8 cellular contexts compared by ENCODE assay signal in genomic region chr16:90020260-90020837, GRCh38. TPM values are rescaled to one million over a fixed set of nuclear protein-coding genes. Genes with fewer than 3 reads are reported as not detected.
A peak's percentile ranks its signal among the peaks of the same experiment; 100 is the strongest.
DNase-seq lines count a peak whose midpoint lies in the region; ATAC-seq, FAIRE-seq and TF ChIP-seq lines count a peak whose summit lies in the region.

No MANE protein-coding gene starts in this region.

- H3K4me3 ChIP-seq in CD8-positive, alpha-beta memory T cell (ENCODE audit: low read length), result no peak overlapping the region
- H3K4me3 ChIP-seq in LNCaP clone FGC (ENCODE audit: low read depth, low read length), result peak overlapping the region; percentile 74

- no peaks in the 10 kb centered on the region for H3K36me3 ChIP-seq in CD8-positive, alpha-beta memory T cell (ENCODE audit: insufficient read depth, low read length)

- no peak for FAIRE-seq in H54 (lab: Jason Lieb, UNC)

- peak overlapping the region in 1 of 8 donors; percentile 54 for H3K27ac Mint-ChIP-seq in CD8-positive, alpha-beta memory T cell
- peak overlapping the region in 8 of 10 donors; percentile 7 to 86 (median 62) for H3K27ac Mint-ChIP-seq in naive thymus-derived CD8-positive, alpha-beta T cell

- no peaks in the 10 kb centered on the region for H3K9me3 ChIP-seq in CD8-positive, alpha-beta memory T cell (ENCODE audit: low read length)

- H3K4me1 ChIP-seq in CD8-positive, alpha-beta memory T cell (ENCODE audit: insufficient read depth, low read length), result peaks cover 15% of the 10 kb centered on the region

- H3K4me1 Mint-ChIP-seq in CD8-positive, alpha-beta memory T cell, result peaks cover 15 to 27% (median 18%) of the 10 kb centered on the region in 3 donors
- peaks cover 6 to 27% (median 24%) of the 10 kb centered on the region in 4 donors for H3K4me1 Mint-ChIP-seq in naive thymus-derived CD8-positive, alpha-beta T cell

- CTCF ChIA-PET in CD8-positive, alpha-beta memory T cell (lab: Charles Lee), result interaction anchor here (0.6 to 2.0 kb wide), 4 partner anchors 11 to 779 kb away, joined by 3 to 5 read pairs (median 3); no protein-coding TSS in a partner anchor

- DNase-seq in CD8-positive, alpha-beta memory T cell, result no peak
- no peak for DNase-seq in LNCaP clone FGC (ENCODE audit: low read depth)
- DNase-seq in cerebellar cortex (ENCODE audit: low spot score), result peak; percentile 50
- no peak for DNase-seq in naive thymus-derived CD8-positive, alpha-beta T cell
- no peak for DNase-seq in iPS-NIHi11 (ENCODE audit: low spot score)
- DNase-seq in NCI-H2107 treated with DMSO at 0.1 percent for 48 hours (lab: John Stamatoyannopoulos, UW; ENCODE audit: unreplicated experiment), result no peak
- DNase-seq in H54 (ENCODE audit: insufficient read length, low spot score), result no peak

- peaks cover 7% of the 10 kb centered on the region in 2 donors for H3K27me3 Mint-ChIP-seq in CD8-positive, alpha-beta memory T cell
- H3K27me3 Mint-ChIP-seq in naive thymus-derived CD8-positive, alpha-beta T cell, result peaks cover 0 to 6% (median 0%) of the 10 kb centered on the region in 5 donors

- peak overlapping the region; percentile 68 to 86 (median 78) for H3K4me3 Mint-ChIP-seq in CD8-positive, alpha-beta memory T cell
- H3K4me3 Mint-ChIP-seq in naive thymus-derived CD8-positive, alpha-beta T cell, result peak overlapping the region; percentile 68 to 86 (median 82)

- TF ChIP-seq CTCF in LNCaP clone FGC (IDR thresholded peaks at IDR 0.05; ENCODE audit: control insufficient read depth, extremely low read depth, insufficient read depth), result no peak

- no peak for TF ChIP-seq POLR2A in H54 (IDR thresholded peaks at IDR 0.05; ENCODE audit: low read depth, low read length)

- H3K27me3 ChIP-seq in CD8-positive, alpha-beta memory T cell (ENCODE audit: insufficient read depth, low read length, poor library complexity, severe bottlenecking), result peaks cover 3% of the 10 kb centered on the region

- POLR2A ChIA-PET in CD8-positive, alpha-beta memory T cell (lab: Charles Lee), result interaction anchor here (0.7 kb wide), 1 partner anchor 181 kb away, joined by 5 read pairs; no protein-coding TSS in a partner anchor
- POLR2A ChIA-PET in naive thymus-derived CD8-positive, alpha-beta T cell (lab: Charles Lee), result interaction anchor here (1.1 kb wide), 1 partner anchor 12 kb away, joined by 3 read pairs; no protein-coding TSS in a partner anchor

- ATAC-seq in naive thymus-derived CD8-positive, alpha-beta T cell, result no peak
- ATAC-seq in GM21723 (IDR thresholded peaks at IDR 0.05; ENCODE audit: unreplicated experiment), result no peak

- no peak overlapping the region for H3K27ac ChIP-seq in CD8-positive, alpha-beta memory T cell (ENCODE audit: low read depth, low read length)

- H3K9me3 Mint-ChIP-seq in CD8-positive, alpha-beta memory T cell, result no peaks in the 10 kb centered on the region
- H3K9me3 Mint-ChIP-seq in naive thymus-derived CD8-positive, alpha-beta T cell, result no peaks in the 10 kb centered on the region

- no peaks in the 10 kb centered on the region for H3K36me3 Mint-ChIP-seq in CD8-positive, alpha-beta memory T cell
- no peaks in the 10 kb centered on the region for H3K36me3 Mint-ChIP-seq in naive thymus-derived CD8-positive, alpha-beta T cell

RNA-seq across cellular contexts. Expression of gene DBNDD1, which starts 1.1 kb away (rescaled TPM):
- total RNA-seq in CD8-positive, alpha-beta memory T cell, result under 1 TPM; 0.13 to 0.18 TPM
- polyA plus RNA-seq in CD8-positive, alpha-beta memory T cell, result 0.94 TPM
- total RNA-seq in naive thymus-derived CD8-positive, alpha-beta T cell, result under 1 TPM; 0.57 to 0.99 TPM
- 1 to 10 TPM; 2.8 to 3.5 (median 3.3) TPM for polyA plus RNA-seq in naive thymus-derived CD8-positive, alpha-beta T cell

RNA-seq across cellular contexts. Expression of gene PRDM7, which starts 56.8 kb away (rescaled TPM):
- not detected for total RNA-seq in CD8-positive, alpha-beta memory T cell
- polyA plus RNA-seq in CD8-positive, alpha-beta memory T cell, result not detected
- total RNA-seq in naive thymus-derived CD8-positive, alpha-beta T cell, result not detected
- polyA plus RNA-seq in naive thymus-derived CD8-positive, alpha-beta T cell, result not detected
